In the genomic region with DNA sequence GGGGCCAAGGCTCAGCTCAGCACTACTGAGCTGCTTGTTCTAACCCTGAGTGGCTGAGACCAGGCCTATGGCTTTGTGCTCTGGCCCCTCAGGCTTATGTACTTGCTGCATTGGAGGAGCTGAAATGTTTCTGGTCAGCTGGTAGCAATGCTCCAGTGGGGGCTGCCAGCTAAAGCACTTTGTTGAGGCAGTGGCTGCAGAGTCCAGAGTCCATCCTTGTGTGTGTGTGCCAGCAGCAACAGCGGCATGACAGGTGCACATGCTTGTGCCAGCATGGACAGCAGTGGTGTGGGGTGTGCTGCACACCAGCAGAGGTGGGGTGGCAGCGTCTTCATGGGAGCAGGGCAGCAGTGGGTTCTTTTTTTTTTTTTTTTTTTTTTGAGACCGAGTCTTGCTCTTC, we compare ENCODE assay signal across 17 cellular contexts.
"Had no signal": no experiment of that assay in that cellular context is flagged by ENCODE, and none has a peak within 500 bp of the region (broad histone marks: within the 10 kb centered on the region; RNA-seq: fewer than 3 reads in every experiment).

No MANE protein-coding gene starts in this region.

- H3K27me3 Mint-ChIP-seq: activated CD4-positive, alpha-beta memory T cell treated with anti-CD3 and anti-CD28 coated beads for 36 hours; activated naive CD8-positive, alpha-beta T cell treated with anti-CD3 and anti-CD28 coated beads, Interleukin-2, amount 50 U/mL, for 24 hours had no signal

- H3K27ac ChIP-seq: ascending aorta, heart left ventricle, ovary, thyroid gland, vagina had no signal

- H3K4me1 Mint-ChIP-seq: activated naive CD8-positive, alpha-beta T cell treated with anti-CD3 and anti-CD28 coated beads, Interleukin-2, amount 50 U/mL, for 24 hours; neural crest cell had no signal

- H3K27ac Mint-ChIP-seq: activated CD4-positive, alpha-beta memory T cell treated with anti-CD3 and anti-CD28 coated beads for 36 hours; activated naive CD8-positive, alpha-beta T cell treated with anti-CD3 and anti-CD28 coated beads, Interleukin-2, amount 50 U/mL, for 24 hours; stimulated activated effector memory CD8-positive, alpha-beta T cell treated with anti-CD3 and anti-CD28 coated beads, Interleukin-12 subunit alpha, Interleukin-12 subunit beta, amount 100 ng/mL, for 72 hours had no signal

- ATAC-seq: activated naive CD8-positive, alpha-beta T cell treated with anti-CD3 and anti-CD28 coated beads, Interleukin-2, amount 50 U/mL, for 24 hours; activated T-cell treated with anti-CD3 and anti-CD28 coated beads, Interleukin-2, amount 50 U/mL, for 72 hours; heart left ventricle; left ventricle myocardium superior; stimulated activated effector memory CD8-positive, alpha-beta T cell treated with anti-CD3 and anti-CD28 coated beads, Interleukin-12 subunit alpha, Interleukin-12 subunit beta, amount 100 ng/mL, for 72 hours had no signal

- H3K4me1 ChIP-seq: ascending aorta, thyroid gland, vagina had no signal

- H3K4me3 ChIP-seq: ascending aorta, heart left ventricle, ovary, thyroid gland, vagina had no signal

- H3K4me3 Mint-ChIP-seq: activated CD4-positive, alpha-beta memory T cell treated with anti-CD3 and anti-CD28 coated beads for 36 hours; activated naive CD8-positive, alpha-beta T cell treated with anti-CD3 and anti-CD28 coated beads, Interleukin-2, amount 50 U/mL, for 24 hours; activated T-cell treated with anti-CD3 and anti-CD28 coated beads, Interleukin-2, amount 50 U/mL, for 72 hours; neural crest cell; stimulated activated effector memory CD8-positive, alpha-beta T cell treated with anti-CD3 and anti-CD28 coated beads, Interleukin-12 subunit alpha, Interleukin-12 subunit beta, amount 100 ng/mL, for 72 hours had no signal

- DNase-seq: activated CD4-positive, alpha-beta memory T cell treated with anti-CD3 and anti-CD28 coated beads for 36 hours; activated CD4-positive, CD25-positive, alpha-beta regulatory T cell treated with anti-CD3 and anti-CD28 coated beads, Interleukin-2, amount 50 U/mL, for 72 hours; activated naive CD4-positive, alpha-beta T cell treated with Interleukin-2 at 50 U/mL for 16 hours; activated naive CD8-positive, alpha-beta T cell treated with anti-CD3 and anti-CD28 coated beads, Interleukin-2, amount 50 U/mL, for 24 hours; activated T-cell treated with anti-CD3 and anti-CD28 coated beads, Interleukin-2, amount 50 U/mL, for 72 hours; effector CD4-positive, alpha-beta T cell; foreskin melanocyte; heart left ventricle; islet precursor cell; left ventricle myocardium superior; mesendoderm; ovary; thyroid gland had no signal

- H3K27me3 ChIP-seq: ascending aorta, heart left ventricle, ovary, thyroid gland, vagina had no signal

- H3K9me3 Mint-ChIP-seq: activated CD4-positive, alpha-beta memory T cell treated with anti-CD3 and anti-CD28 coated beads for 36 hours had no signal

- H3K9me3 ChIP-seq: ascending aorta, heart left ventricle, ovary, thyroid gland, vagina had no signal

- H3K36me3 ChIP-seq: ovary, vagina had no signal
